In the genomic region with DNA sequence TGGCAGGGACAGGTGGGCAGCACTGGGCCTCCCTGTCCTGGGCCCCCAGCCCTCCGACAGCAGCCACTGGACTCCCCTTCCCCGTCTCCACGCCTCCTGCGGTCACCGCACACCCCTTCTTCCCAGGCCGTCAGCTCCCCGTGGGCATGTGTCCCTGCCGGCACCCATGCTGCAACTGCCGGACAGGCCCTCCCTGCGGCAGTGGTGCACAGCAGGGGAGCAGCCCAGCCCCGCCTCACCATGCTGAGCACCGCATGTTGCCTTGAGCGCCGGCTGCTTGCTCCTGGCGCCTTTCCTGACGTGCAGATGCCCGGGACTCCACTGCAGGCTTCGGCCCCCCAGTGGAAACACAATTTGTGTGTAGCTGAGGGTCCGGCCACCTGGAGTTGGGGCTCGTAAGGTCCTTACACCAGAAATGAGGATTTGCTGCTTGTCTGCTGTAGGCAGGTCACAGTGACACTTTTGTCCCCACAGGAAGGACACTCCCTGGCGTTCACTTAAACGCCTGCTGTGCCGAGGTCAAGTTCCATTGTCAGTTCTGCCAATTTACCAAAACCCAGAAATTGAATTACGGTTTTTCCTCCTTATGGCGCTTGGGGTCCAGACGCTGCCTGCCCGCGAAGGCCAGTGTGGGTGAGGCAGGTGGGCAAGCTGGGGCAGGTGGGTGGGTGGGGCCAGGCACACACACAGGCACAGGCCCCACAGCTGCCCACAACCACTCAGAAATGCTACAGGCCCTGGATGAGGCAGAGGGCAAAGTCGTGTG, we compare ENCODE assay signal across 16 cellular contexts. TPM values are rescaled to one million over a fixed set of nuclear protein-coding genes. Genes with fewer than 3 reads are reported as not detected.
DNase-seq lines count a peak whose midpoint lies in the region; FAIRE-seq and TF ChIP-seq lines count a peak whose summit lies in the region.
"Had no signal": no experiment of that assay in that cellular context is flagged by ENCODE, and none has a peak within 500 bp of the region (broad histone marks: within the 10 kb centered on the region; RNA-seq: fewer than 3 reads in every experiment).

No MANE protein-coding gene starts in this region.

- H3K79me2 ChIP-seq in Loucy (ENCODE audit: insufficient read depth, low read length): no peaks in the 10 kb centered on the region
- no peaks in the 10 kb centered on the region for H3K79me2 ChIP-seq in H1 (ENCODE audit: control insufficient read depth in 1 of 2, insufficient read depth in 2 of 2, low read length in 2 of 2)

- TF ChIP-seq POLR2A in H1 (IDR thresholded peaks at IDR 0.05; ENCODE audit: control extremely low read depth in 1 of 2, low read depth in 2 of 2, low read length in 2 of 2): no peak

- no peak overlapping the region for H3K23ac ChIP-seq in H1 (ENCODE audit: insufficient read length)

- H3K9me2 ChIP-seq in Loucy (replicated peaks; ENCODE audit: low read depth, low read length): no peaks in the 10 kb centered on the region

- H3K4me2 ChIP-seq in BLaER1 (peak overlapping the region; percentile 86), Loucy (ENCODE audit: low read depth, low read length, poor library complexity, severe bottlenecking) (peak overlapping the region; percentile 63), H1 (ENCODE audit: insufficient read depth in 1 of 2, low read depth in 2 of 2, low read length in 2 of 2) (no peak overlapping the region)
- H3K4me2 ChIP-seq: PC-9 had no signal

- TF ChIP-seq RAD21 in H1 (IDR thresholded peaks at IDR 0.05 in 1 of 2, conservative IDR thresholded peaks at IDR 0.05 in 1 of 2; ENCODE audit: low read depth in 2 of 2, low read length in 2 of 2): no peak

- H2AK5ac ChIP-seq in H1 (ENCODE audit: low read depth, low read length): no peak overlapping the region

- no peak overlapping the region for H4K5ac ChIP-seq in H1 (ENCODE audit: insufficient read length, low read depth, low read length)

- FAIRE-seq in H1 (lab: Jason Lieb, UNC): no peak
- FAIRE-seq: A204.1 had no signal

- H3K27me3 ChIP-seq in BLaER1 (no peaks in the 10 kb centered on the region), Loucy (ENCODE audit: insufficient read depth, low read length, poor library complexity, severe bottlenecking) (no peaks in the 10 kb centered on the region), H1 (replicated peaks in 1 of 4; ENCODE audit: control insufficient read depth in 3 of 4, extremely low read depth in 1 of 4, insufficient read depth in 3 of 4, low read length in 3 of 4) (no peaks in the 10 kb centered on the region)

- no peak overlapping the region for H2BK20ac ChIP-seq in H1 (ENCODE audit: low read length)

- peak overlapping the region; percentile 77; the same call in 1 of the 2 replicates for H3K27ac ChIP-seq in BLaER1
- H3K27ac ChIP-seq in H1 (ENCODE audit: low read depth, low read length): no peak overlapping the region
- H3K27ac ChIP-seq: C4-2B, HL-60, PC-9 had no signal

- WGBS in H1 (ENCODE audit: extremely low coverage in 1 of 2, insufficient coverage in 1 of 2, insufficient read length in 1 of 2, insufficient replicate concordance in 2 of 2, low coverage in 1 of 2, low lambda C conversion rate in 2 of 2, missing lambda C conversion rate in 1 of 2), 2 experiments: 93% methylated on average over 29 of the region's 29 CpGs; no CpG with 5 or more reads in 1 of the 2 experiments

- TF ChIP-seq CTCF in Loucy (conservative IDR thresholded peaks at IDR 0.05; ENCODE audit: low read length) (no peak), H1 (IDR thresholded peaks at IDR 0.05; ENCODE audit: control extremely low read depth in 1 of 3, insufficient read depth in 1 of 3, low read depth in 1 of 3, low read length in 3 of 3) (no peak)

- H3K9me3 ChIP-seq in BLaER1 (no peaks in the 10 kb centered on the region), Loucy (ENCODE audit: insufficient read depth, low read depth, low read length) (no peaks in the 10 kb centered on the region), H1 (ENCODE audit: insufficient read depth in 2 of 2, low read depth in 1 of 2, low read length in 1 of 2) (no peaks in the 10 kb centered on the region; a peak in 1 of 4 replicates)

- H2AFZ ChIP-seq in Loucy (ENCODE audit: low read length) (no peak overlapping the region), H1 (ENCODE audit: low read length) (no peak overlapping the region)
- H2AFZ ChIP-seq: PC-9 had no signal

- no peak overlapping the region for H3K14ac ChIP-seq in H1 (ENCODE audit: insufficient read length)

- intact Hi-C loops in posterior vena cava (cut with DNase I): no loop called here

- H3K4ac ChIP-seq in H1 (replicated peaks; ENCODE audit: insufficient read length, low read depth, low read length): no peak overlapping the region

- H4K91ac ChIP-seq in H1 (replicated peaks; ENCODE audit: insufficient read length, low read length): peak overlapping the region; percentile 45

- H3K4me3 ChIP-seq in BLaER1 (peak overlapping the region; percentile 27; the same call in 1 of the 2 replicates), Loucy (ENCODE audit: low read length, poor library complexity, severe bottlenecking) (peak overlapping the region; percentile 59), H1 (ENCODE audit: extremely low read depth in 1 of 4, insufficient read depth in 2 of 4, low read depth in 3 of 4, low read length in 4 of 4) (no peak overlapping the region)
- H3K4me3 ChIP-seq: PC-9 had no signal

- H2BK5ac ChIP-seq in H1 (ENCODE audit: low read depth, low read length): peak overlapping the region; percentile 44; the same call in 1 of the 2 replicates

- H3K18ac ChIP-seq in H1 (ENCODE audit: extremely low read depth, low read length): no peak overlapping the region

- H4K8ac ChIP-seq in H1 (ENCODE audit: extremely low read depth, insufficient read depth, low read length): no peak overlapping the region

- no peaks in the 10 kb centered on the region for H3F3A ChIP-seq in Loucy (ENCODE audit: low read depth)

- no peaks in the 10 kb centered on the region for H3K23me2 ChIP-seq in H1 (ENCODE audit: low read depth, low read length)

- no peak overlapping the region for H2BK12ac ChIP-seq in H1 (ENCODE audit: low read depth, low read length)

- H3K56ac ChIP-seq in H1 (replicated peaks; ENCODE audit: insufficient read length, low read depth, low read length): no peak overlapping the region

- H3K36me3 ChIP-seq in BLaER1 (peaks cover 39% of the 10 kb centered on the region), Loucy (ENCODE audit: insufficient read depth, low read length) (peaks cover 21% of the 10 kb centered on the region; the same call in 1 of the 2 replicates), H1 (ENCODE audit: control insufficient read depth in 2 of 4, insufficient read depth in 4 of 4, low read length in 3 of 4) (peaks cover 2 to 13% (median 6%) of the 10 kb centered on the region in 4 experiments; a peak in 6 of 8 replicates)

- H3K79me1 ChIP-seq in H1 (ENCODE audit: low read depth, low read length): no peaks in the 10 kb centered on the region

- POLR2A ChIA-PET in H1 (lab: Charles Lee; ENCODE audit: partially characterized antibody): no interaction called here

- H4K20me1 ChIP-seq in BLaER1 (peaks cover 48% of the 10 kb centered on the region; the same call in 1 of the 2 replicates), Loucy (ENCODE audit: insufficient read depth, low read length, poor library complexity, severe bottlenecking) (no peaks in the 10 kb centered on the region), H1 (replicated peaks in 1 of 2; ENCODE audit: control insufficient read depth in 1 of 2, insufficient read depth in 2 of 2, low read length in 2 of 2) (no peaks in the 10 kb centered on the region)

- no peak for TF ChIP-seq EP300 in H1 (IDR thresholded peaks at IDR 0.05; ENCODE audit: borderline replicate concordance in 1 of 2, low read depth in 2 of 2, low read length in 2 of 2)

- CTCF ChIA-PET in H1 (lab: Charles Lee; ENCODE audit: partially characterized antibody): interaction anchor here (1.4 kb wide), 1 partner anchor 33 kb away, joined by 3 read pairs; no protein-coding TSS in a partner anchor

- peak overlapping the region; percentile 60; the same call in 1 of the 2 replicates for H3K9ac ChIP-seq in BLaER1
- H3K9ac ChIP-seq in Loucy (ENCODE audit: low read depth, low read length, poor library complexity, severe bottlenecking): peak overlapping the region; percentile 53
- H3K9ac ChIP-seq in H1 (replicated peaks in 1 of 4; ENCODE audit: extremely low read depth in 1 of 4, low read depth in 3 of 4, low read length in 3 of 4): no peak overlapping the region

- H3K4me1 ChIP-seq in BLaER1 (peaks cover 93% of the 10 kb centered on the region), Loucy (ENCODE audit: insufficient read depth, low read length, poor library complexity, severe bottlenecking) (peaks cover 36% of the 10 kb centered on the region), H1 (replicated peaks in 1 of 4; ENCODE audit: control insufficient read depth in 3 of 4, insufficient read depth in 4 of 4, low read length in 3 of 4) (peaks cover 0 to 14% (median 11%) of the 10 kb centered on the region in 4 experiments; a peak in 6 of 7 replicates)

- no peak overlapping the region for H2BK120ac ChIP-seq in H1 (replicated peaks; ENCODE audit: low read depth, low read length)

- peak; percentile 24 for DNase-seq in NCI-H2227 (lab: John Stamatoyannopoulos, UW; ENCODE audit: unreplicated experiment)
- no peak for DNase-seq in NCI-H2227 treated with DMSO at 0.1 percent for 48 hours (lab: John Stamatoyannopoulos, UW)
- no peak for DNase-seq in H1 (ENCODE audit: low read depth in 1 of 2, low spot score in 2 of 2)
- no peak for DNase-seq in activated T-cell treated with anti-CD3 and anti-CD28 coated beads, Interleukin-2, amount 50 U/mL, for 1 hour
- no peak for DNase-seq in posterior vena cava (ENCODE audit: low spot score)
- DNase-seq: EL, HCEC 1CT, KBM-7, NCI-H1694, NCI-H2107 had no signal

- H2BK15ac ChIP-seq in H1 (ENCODE audit: low read length): no peak overlapping the region

TF ChIP-seq in H1, 55 proteins besides CTCF, POLR2A, EP300 and RAD21:
- TF ChIP-seq KDM1A (IDR thresholded peaks at IDR 0.05; ENCODE audit: borderline replicate concordance, low read length): no peak
- TF ChIP-seq TEAD4 (IDR thresholded peaks at IDR 0.05; ENCODE audit: low read depth, low read length): no peak
- TF ChIP-seq RFX5 (IDR thresholded peaks at IDR 0.05; ENCODE audit: borderline replicate concordance, low read depth, low read length): no peak
- TF ChIP-seq GTF2F1 (IDR thresholded peaks at IDR 0.05; ENCODE audit: borderline replicate concordance, low read depth, low read length): no peak

RNA-seq across cellular contexts. Expression of a gene that starts 28.2 kb away (rescaled TPM):
- 34.4 and 41.3 TPM in 2 replicates for total RNA-seq in H1 (2021; fragmentation: NEBNext Ultra II Directional; extraction: Animal tissue kit (Norgen Biotek cat#: 25700))
- polyA plus RNA-seq in H1 (2011; rRNA removed): 53.8 and 55.7 TPM in 2 replicates
- 44.7 TPM for polyA plus RNA-seq in H1 (2011; cell fraction: cytosol; rRNA removed)
- 141 TPM for polyA plus RNA-seq in H1 (2011; cell fraction: nucleus; rRNA removed)
- 22.5 to 51.9 TPM (median 46.7 TPM) in 4 replicates for polyA plus RNA-seq in H1 (2012, experiment 1 of 2)
- 23.0 TPM for polyA plus RNA-seq in H1 (2012, experiment 2 of 2)
- polyA plus RNA-seq in H1 (2013, experiment 1 of 2): 35.2 TPM
- 33.5 TPM for polyA plus RNA-seq in H1 (2013, experiment 2 of 2)
- polyA minus RNA-seq in H1 (2011; rRNA and poly(A)+ RNA removed): 17.4 and 19.1 TPM in 2 replicates
- polyA minus RNA-seq in H1 (2011; cell fraction: cytosol; rRNA and poly(A)+ RNA removed): 24.2 TPM
- 47.2 TPM for polyA minus RNA-seq in H1 (2011; cell fraction: nucleus; rRNA and poly(A)+ RNA removed)
- total RNA-seq in posterior vena cava: 1 to 10 TPM; 4.3 to 5.8 TPM

Comparison
In these comparisons a context has a peak if more than half of its experiments do, and no peak if none do; other contexts are left out.
1. H3K4me2 ChIP-seq: peak in BLaER1 (single experiment) and Loucy (single experiment); none in H1 (0 of 2).
2. H3K4me3 ChIP-seq: peak in BLaER1 (single experiment) and Loucy (single experiment); none in H1 (0 of 4).
3. H3K9ac ChIP-seq: peak in BLaER1 (single experiment) and Loucy (single experiment); none in H1 (0 of 4).